In the genomic region with DNA sequence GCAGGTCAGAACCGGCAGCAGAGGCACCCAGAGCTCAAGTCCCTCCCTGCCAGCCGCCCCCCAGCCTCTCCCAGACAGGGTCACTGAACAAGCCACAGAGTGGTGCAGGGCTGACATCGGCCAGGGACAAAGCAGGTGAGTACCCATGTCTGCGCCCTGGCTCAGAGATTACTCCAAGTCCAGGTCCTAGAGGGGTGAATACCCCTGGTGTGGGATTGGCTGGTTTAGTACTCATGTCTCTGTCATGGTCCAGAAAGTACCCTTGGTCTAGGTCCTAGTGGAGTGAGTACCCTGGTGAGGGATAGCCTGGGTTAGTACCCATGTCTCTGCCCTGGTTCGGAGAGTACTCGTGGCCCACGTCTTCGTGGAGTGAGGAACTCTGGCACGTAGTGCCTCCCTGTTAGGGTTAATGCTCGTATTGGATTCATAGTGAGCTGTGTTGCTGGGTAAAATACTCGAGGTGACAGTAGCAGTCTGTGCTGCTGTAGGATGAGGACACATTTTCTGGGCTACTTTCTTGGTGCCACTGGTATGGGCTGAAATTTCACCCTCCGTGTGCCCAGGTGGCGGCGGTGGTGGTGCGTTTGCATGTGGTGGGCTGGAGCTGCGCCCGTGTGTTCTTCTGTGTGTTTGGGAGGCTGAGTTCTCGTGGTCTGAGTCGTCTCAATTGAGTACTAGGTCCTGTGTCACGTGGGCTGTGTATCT, we compare ENCODE assay signal across 2 cellular contexts.
TF ChIP-seq lines count a peak whose summit lies in the region.

No MANE protein-coding gene starts in this region.

TF ChIP-seq in Ishikawa, 13 proteins besides CTCF, POLR2A, EP300 and RAD21:
- no peak for TF ChIP-seq TAF1 (IDR thresholded peaks at IDR 0.05; ENCODE audit: low read depth)
- no peak for TF ChIP-seq ZBTB7A (IDR thresholded peaks at IDR 0.05; ENCODE audit: low read depth)
- TF ChIP-seq, protein P1, sequence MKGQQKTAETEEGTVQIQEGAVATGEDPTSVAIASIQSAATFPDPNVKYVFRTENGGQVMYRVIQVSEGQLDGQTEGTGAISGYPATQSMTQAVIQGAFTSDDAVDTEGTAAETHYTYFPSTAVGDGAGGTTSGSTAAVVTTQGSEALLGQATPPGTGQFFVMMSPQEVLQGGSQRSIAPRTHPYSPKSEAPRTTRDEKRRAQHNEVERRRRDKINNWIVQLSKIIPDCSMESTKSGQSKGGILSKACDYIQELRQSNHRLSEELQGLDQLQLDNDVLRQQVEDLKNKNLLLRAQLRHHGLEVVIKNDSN (IDR thresholded peaks at IDR 0.05) = peak; percentile 78; the same call in 1 of the 2 replicates
- no peak for TF ChIP-seq TEAD4 (IDR thresholded peaks at IDR 0.05)
- no peak for TF ChIP-seq YY1 (IDR thresholded peaks at IDR 0.05; ENCODE audit: low read depth)

TF ChIP-seq in K562, 482 proteins besides CTCF, POLR2A, EP300 and RAD21:
- TF ChIP-seq ATF1 (CRISPR knock-in tag; IDR thresholded peaks at IDR 0.05) = no peak
- no peak for TF ChIP-seq ATF1 (tag; IDR thresholded peaks at IDR 0.05)
- no peak for TF ChIP-seq TCFL5 (CRISPR knock-in tag; conservative IDR thresholded peaks at IDR 0.05)
- TF ChIP-seq, protein P2, sequence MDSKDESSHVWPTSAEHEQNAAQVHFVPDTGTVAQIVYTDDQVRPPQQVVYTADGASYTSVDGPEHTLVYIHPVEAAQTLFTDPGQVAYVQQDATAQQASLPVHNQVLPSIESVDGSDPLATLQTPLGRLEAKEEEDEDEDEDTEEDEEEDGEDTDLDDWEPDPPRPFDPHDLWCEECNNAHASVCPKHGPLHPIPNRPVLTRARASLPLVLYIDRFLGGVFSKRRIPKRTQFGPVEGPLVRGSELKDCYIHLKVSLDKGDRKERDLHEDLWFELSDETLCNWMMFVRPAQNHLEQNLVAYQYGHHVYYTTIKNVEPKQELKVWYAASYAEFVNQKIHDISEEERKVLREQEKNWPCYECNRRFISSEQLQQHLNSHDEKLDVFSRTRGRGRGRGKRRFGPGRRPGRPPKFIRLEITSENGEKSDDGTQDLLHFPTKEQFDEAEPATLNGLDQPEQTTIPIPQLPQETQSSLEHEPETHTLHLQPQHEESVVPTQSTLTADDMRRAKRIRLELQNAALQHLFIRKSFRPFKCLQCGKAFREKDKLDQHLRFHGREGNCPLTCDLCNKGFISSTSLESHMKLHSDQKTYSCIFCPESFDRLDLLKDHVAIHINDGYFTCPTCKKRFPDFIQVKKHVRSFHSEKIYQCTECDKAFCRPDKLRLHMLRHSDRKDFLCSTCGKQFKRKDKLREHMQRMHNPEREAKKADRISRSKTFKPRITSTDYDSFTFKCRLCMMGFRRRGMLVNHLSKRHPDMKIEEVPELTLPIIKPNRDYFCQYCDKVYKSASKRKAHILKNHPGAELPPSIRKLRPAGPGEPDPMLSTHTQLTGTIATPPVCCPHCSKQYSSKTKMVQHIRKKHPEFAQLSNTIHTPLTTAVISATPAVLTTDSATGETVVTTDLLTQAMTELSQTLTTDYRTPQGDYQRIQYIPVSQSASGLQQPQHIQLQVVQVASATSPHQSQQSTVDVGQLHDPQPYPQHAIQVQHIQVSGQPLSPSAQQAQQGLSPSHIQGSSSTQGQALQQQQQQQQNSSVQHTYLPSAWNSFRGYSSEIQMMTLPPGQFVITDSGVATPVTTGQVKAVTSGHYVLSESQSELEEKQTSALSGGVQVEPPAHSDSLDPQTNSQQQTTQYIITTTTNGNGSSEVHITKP (IDR thresholded peaks at IDR 0.05; ENCODE audit: partially characterized antibody) = no peak
- no peak for TF ChIP-seq DDX20 (tag; IDR thresholded peaks at IDR 0.05; ENCODE audit: low read depth)
- TF ChIP-seq BHLHE40 (IDR thresholded peaks at IDR 0.05; ENCODE audit: low read length) = no peak
- TF ChIP-seq SMARCA4 (IDR thresholded peaks at IDR 0.05) = no peak
- TF ChIP-seq, protein P3, sequence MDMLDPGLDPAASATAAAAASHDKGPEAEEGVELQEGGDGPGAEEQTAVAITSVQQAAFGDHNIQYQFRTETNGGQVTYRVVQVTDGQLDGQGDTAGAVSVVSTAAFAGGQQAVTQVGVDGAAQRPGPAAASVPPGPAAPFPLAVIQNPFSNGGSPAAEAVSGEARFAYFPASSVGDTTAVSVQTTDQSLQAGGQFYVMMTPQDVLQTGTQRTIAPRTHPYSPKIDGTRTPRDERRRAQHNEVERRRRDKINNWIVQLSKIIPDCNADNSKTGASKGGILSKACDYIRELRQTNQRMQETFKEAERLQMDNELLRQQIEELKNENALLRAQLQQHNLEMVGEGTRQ (CRISPR knock-in tag; IDR thresholded peaks at IDR 0.05) = peak; percentile 63
- TF ChIP-seq BACH1 (tag; IDR thresholded peaks at IDR 0.05) = no peak
- TF ChIP-seq, protein P1 (CRISPR knock-in tag; IDR thresholded peaks at IDR 0.05) = peak; percentile 71; the same call in 1 of the 2 replicates
- peak; percentile 68 for TF ChIP-seq RAD51 (IDR thresholded peaks at IDR 0.05; ENCODE audit: borderline replicate concordance, low read depth)
- TF ChIP-seq PTRF (tag; IDR thresholded peaks at IDR 0.05) = no peak
